21 cellular contexts compared by ENCODE assay signal in the genomic region with DNA sequence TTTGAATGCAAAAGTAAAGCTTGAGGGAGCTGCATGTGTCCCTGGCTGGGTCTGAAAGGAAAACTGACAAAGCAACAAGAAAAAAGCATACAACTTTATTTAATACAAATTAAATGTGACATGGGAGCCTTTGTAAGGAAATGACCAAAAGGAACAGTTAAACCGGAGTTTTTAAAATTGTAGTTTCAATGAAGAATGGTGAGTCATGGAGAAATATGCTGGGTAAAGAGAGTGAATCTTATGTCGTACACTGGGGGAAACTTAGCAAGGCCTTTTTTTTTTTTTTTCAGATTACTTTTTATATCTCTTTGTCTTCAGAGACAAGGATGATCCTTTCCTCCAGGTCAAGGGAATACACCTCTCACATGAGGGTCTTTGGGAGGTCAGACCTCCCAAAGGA. TPM values are rescaled to one million over a fixed set of nuclear protein-coding genes. Genes with fewer than 3 reads are reported as not detected.
DNase-seq lines count a peak whose midpoint lies in the region; TF ChIP-seq lines count a peak whose summit lies in the region.
"Had no signal": no experiment of that assay in that cellular context is flagged by ENCODE, and none has a peak within 500 bp of the region (broad histone marks: within the 10 kb centered on the region; RNA-seq: fewer than 3 reads in every experiment).

No MANE protein-coding gene starts in this region.

- H3K27me3 Mint-ChIP-seq in type B pancreatic cell: peaks cover 7% of the 10 kb centered on the region

- peak; percentile 82 for DNase-seq in SIG-M5 treated with dmso at 0.1 percent for 504 hours (lab: John Stamatoyannopoulos, UW; ENCODE audit: unreplicated experiment)
- DNase-seq in SIG-M5 (lab: John Stamatoyannopoulos, UW): no peak
- DNase-seq in SK-N-SH: no peak
- peak; percentile 5 for DNase-seq in fibroblast of pulmonary artery (ENCODE audit: low read depth)
- no peak for DNase-seq in type B pancreatic cell (ENCODE audit: extremely low spot score, unreplicated experiment)
- no peak for DNase-seq in neuronal stem cell (ENCODE audit: low spot score)
- DNase-seq in substantia nigra (lab: John Stamatoyannopoulos, UW): no peak
- DNase-seq in NCI-H2107 treated with DMSO at 0.1 percent for 48 hours (lab: John Stamatoyannopoulos, UW; ENCODE audit: unreplicated experiment): no peak
- DNase-seq: 8988T; activated CD4-positive, alpha-beta T cell treated with anti-CD3 and anti-CD28 coated beads for 4 hours; CD4-positive, alpha-beta T cell; central memory CD4-positive, alpha-beta T cell; DMS79 treated with DMSO at 0.1 percent for 48 hours; hypothalamus; NCI-H1436; NCI-H82; nephron progenitor cell; stimulated activated CD4-positive, alpha-beta T cell treated with anti-CD3 and anti-CD28 coated beads, Interleukin-15, amount 100 ng/mL, for 24 hours; tibial artery had no signal

- no peak overlapping the region for H2BK5ac ChIP-seq in neuronal stem cell (ENCODE audit: low read length)

- H2BK120ac ChIP-seq in neuronal stem cell (ENCODE audit: low read depth, low read length): no peak overlapping the region

- H3K36me3 ChIP-seq in SK-N-SH (replicated peaks in 1 of 2; ENCODE audit: control insufficient read depth in 1 of 2, insufficient read depth in 2 of 2, low read length in 1 of 2) (no peaks in the 10 kb centered on the region), neuronal stem cell (replicated peaks in 1 of 2; ENCODE audit: control insufficient read depth in 2 of 2, insufficient read depth in 2 of 2, low read length in 2 of 2) (no peaks in the 10 kb centered on the region)
- H3K36me3 ChIP-seq: tibial artery had no signal

- TF ChIP-seq RAD21 in SK-N-SH (IDR thresholded peaks at IDR 0.05; ENCODE audit: low read length): no peak

- peaks cover 9% of the 10 kb centered on the region for H3K9me3 Mint-ChIP-seq in type B pancreatic cell
- H3K9me3 Mint-ChIP-seq: activated T-helper 2 cell treated with anti-CD3 and anti-CD28 coated beads, Interferon-gamma antibody, Interleukin-2, Interleukin-4, amounts not matched to agents 10 μg/mL and 5 μg/mL and 100 μg/mL, durations not matched to agents 14 hours and 24 hours and 36 hours; CD4-positive, alpha-beta T cell; stimulated activated memory B cell treated with anti-CD40 and anti-IgM and Interleukin-4, amounts not matched to agents 10 μg/mL and 1 μg/mL and 100 μg/mL, for 72 hours had no signal

- H3K18ac ChIP-seq in neuronal stem cell (ENCODE audit: low read length): no peak overlapping the region

- H3K14ac ChIP-seq in neuronal stem cell (ENCODE audit: low read length): no peak overlapping the region

- CTCF ChIA-PET in SK-N-SH (lab: Yijun Ruan, JAX): interaction anchor here (0.5 kb wide), 1 partner anchor 25 kb away, joined by 3 read pairs; no protein-coding TSS in a partner anchor

- H3K79me1 ChIP-seq in neuronal stem cell (ENCODE audit: low read depth, low read length): no peaks in the 10 kb centered on the region

- H3K9ac ChIP-seq in SK-N-SH (peak overlapping the region; percentile 12; the same call in 1 of the 2 replicates), neuronal stem cell (ENCODE audit: low read depth, low read length, poor library complexity) (no peak overlapping the region)

- no peaks in the 10 kb centered on the region for H3K79me2 ChIP-seq in SK-N-SH (ENCODE audit: insufficient read depth)

- H3K9me3 ChIP-seq in SK-N-SH: no peaks in the 10 kb centered on the region
- no peaks in the 10 kb centered on the region for H3K9me3 ChIP-seq in neuronal stem cell (replicated peaks in 1 of 2; ENCODE audit: control insufficient read depth in 2 of 2, insufficient read depth in 1 of 2, low read depth in 1 of 2, low read length in 2 of 2)

- no peaks in the 10 kb centered on the region for H3K27me3 ChIP-seq in SK-N-SH (ENCODE audit: insufficient read depth)
- no peaks in the 10 kb centered on the region for H3K27me3 ChIP-seq in neuronal stem cell (ENCODE audit: control insufficient read depth in 3 of 3, insufficient read depth in 3 of 3, low read depth in 1 of 3, low read length in 3 of 3)

- H4K8ac ChIP-seq in neuronal stem cell (ENCODE audit: low read depth, low read length): no peak overlapping the region

- no peak overlapping the region for H2BK12ac ChIP-seq in neuronal stem cell (ENCODE audit: low read length)

- 16% methylated on average over 2 of the region's 2 CpGs for WGBS in SK-N-SH (ENCODE audit: low lambda C conversion rate)
- no CpG with 5 or more reads among the region's 2 CpGs for WGBS in neuronal stem cell (ENCODE audit: extremely low coverage in 2 of 2, insufficient read length in 2 of 2, insufficient replicate concordance in 1 of 2), 2 donors

- H3K9me2 ChIP-seq in SK-N-SH: no peaks in the 10 kb centered on the region

- H4K91ac ChIP-seq in neuronal stem cell (ENCODE audit: low read depth, low read length, poor library complexity): no peak overlapping the region

- no peak for TF ChIP-seq CTCF in SK-N-SH (IDR thresholded peaks at IDR 0.05)
- TF ChIP-seq CTCF in fibroblast of pulmonary artery (IDR thresholded peaks at IDR 0.05; ENCODE audit: low read length, missing control alignments): no peak
- no peak for TF ChIP-seq CTCF in type B pancreatic cell (conservative IDR thresholded peaks at IDR 0.05)

- H3K4me1 Mint-ChIP-seq in type B pancreatic cell (ENCODE audit: unreplicated experiment): peaks cover 5% of the 10 kb centered on the region
- H3K4me1 Mint-ChIP-seq: stimulated activated memory B cell treated with anti-CD40 and anti-IgM and Interleukin-4, amounts not matched to agents 10 μg/mL and 1 μg/mL and 100 μg/mL, for 72 hours had no signal

- H3K4me2 ChIP-seq in SK-N-SH (peak overlapping the region; percentile 22; the same call in 1 of the 2 replicates), neuronal stem cell (ENCODE audit: insufficient read depth, low read length, poor library complexity, severe bottlenecking) (no peak overlapping the region)

- no peaks in the 10 kb centered on the region for H4K20me1 ChIP-seq in SK-N-SH (ENCODE audit: insufficient read depth)

- no peak overlapping the region for H2AK5ac ChIP-seq in neuronal stem cell (ENCODE audit: low read depth, low read length)

- TF ChIP-seq EP300 in SK-N-SH (IDR thresholded peaks at IDR 0.05; ENCODE audit: borderline replicate concordance in 1 of 2, low read depth in 1 of 2, low read length in 1 of 2): no peak

- POLR2A ChIA-PET in SK-N-SH (lab: Yijun Ruan, JAX): no interaction called here

- peaks cover 12% of the 10 kb centered on the region for H3F3A ChIP-seq in SK-N-SH (replicated peaks; ENCODE audit: insufficient read depth)

- H3K27ac Mint-ChIP-seq in type B pancreatic cell: peak overlapping the region; percentile 79
- H3K27ac Mint-ChIP-seq: activated T-helper 2 cell treated with anti-CD3 and anti-CD28 coated beads, Interferon-gamma antibody, Interleukin-2, Interleukin-4, amounts not matched to agents 10 μg/mL and 5 μg/mL and 100 μg/mL, durations not matched to agents 14 hours and 24 hours and 36 hours; CD4-positive, alpha-beta T cell; nephron progenitor cell; stimulated activated memory B cell treated with anti-CD40 and anti-IgM and Interleukin-4, amounts not matched to agents 10 μg/mL and 1 μg/mL and 100 μg/mL, for 72 hours had no signal

- peaks cover 4% of the 10 kb centered on the region for H3K36me3 Mint-ChIP-seq in type B pancreatic cell
- H3K36me3 Mint-ChIP-seq: stimulated activated memory B cell treated with anti-CD40 and anti-IgM and Interleukin-4, amounts not matched to agents 10 μg/mL and 1 μg/mL and 100 μg/mL, for 72 hours had no signal

- no peak overlapping the region for H2BK15ac ChIP-seq in neuronal stem cell (ENCODE audit: low read length)

- H3K4ac ChIP-seq in neuronal stem cell (ENCODE audit: low read length): no peak overlapping the region

- H3K27ac ChIP-seq in SK-N-SH (ENCODE audit: low read depth in 2 of 2, low read length in 1 of 2): peak overlapping the region in 1 of 2 experiments; percentile 69; a peak in 2 of 4 replicates
- H3K27ac ChIP-seq in neuronal stem cell (replicated peaks; ENCODE audit: low read length): no peak overlapping the region
- no peak overlapping the region for H3K27ac ChIP-seq in substantia nigra (ENCODE audit: low read depth, low read length, poor library complexity, severe bottlenecking)
- H3K27ac ChIP-seq: tibial artery had no signal

- H3K23ac ChIP-seq in neuronal stem cell (ENCODE audit: low read depth, low read length, poor library complexity): no peak overlapping the region

- H3K4me1 ChIP-seq in SK-N-SH (ENCODE audit: control insufficient read depth in 1 of 2, insufficient read depth in 2 of 2, low read depth in 1 of 2, low read length in 1 of 2) (0 out of 4 replicates have a peak, but pooled peaks cover 0 to 8% of the 10 kb centered on the region in 2 experiments), neuronal stem cell (ENCODE audit: control insufficient read depth in 2 of 2, insufficient read depth in 1 of 2, low read depth in 1 of 2, low read length in 2 of 2) (peaks cover 0 to 4% of the 10 kb centered on the region in 2 donors)
- H3K4me1 ChIP-seq: tibial artery had no signal

- H2AFZ ChIP-seq in SK-N-SH (ENCODE audit: low read depth): peak overlapping the region; percentile 92; the same call in 1 of the 2 replicates
- H2AFZ ChIP-seq in neuronal stem cell (ENCODE audit: low read length): no peak overlapping the region

- no peak overlapping the region for H3K4me3 Mint-ChIP-seq in type B pancreatic cell
- H3K4me3 Mint-ChIP-seq: CD4-positive, alpha-beta T cell; nephron progenitor cell; stimulated activated memory B cell treated with anti-CD40 and anti-IgM and Interleukin-4, amounts not matched to agents 10 μg/mL and 1 μg/mL and 100 μg/mL, for 72 hours had no signal

- H3K4me3 ChIP-seq in SK-N-SH (ENCODE audit: low read depth in 2 of 2, low read length in 1 of 2): no peak overlapping the region
- no peak overlapping the region for H3K4me3 ChIP-seq in fibroblast of pulmonary artery (replicated peaks; ENCODE audit: low read depth, low read length)
- no peak overlapping the region for H3K4me3 ChIP-seq in neuronal stem cell (ENCODE audit: low read length in 2 of 2)
- H3K4me3 ChIP-seq: tibial artery had no signal

TF ChIP-seq in SK-N-SH, 30 proteins besides CTCF, POLR2A, EP300 and RAD21 (continues in another document):
- no peak for TF ChIP-seq RFX5 (IDR thresholded peaks at IDR 0.05; ENCODE audit: low read length)
- no peak for TF ChIP-seq GATA2 (CRISPR knock-in tag; IDR thresholded peaks at IDR 0.05)
- TF ChIP-seq JUND (IDR thresholded peaks at IDR 0.05): peak; percentile 17; the same call in 1 of the 2 replicates

RNA-seq across cellular contexts. Expression of gene FBXL17, which starts 50.1 kb away (rescaled TPM):
- 4.4 and 5.6 TPM in 2 replicates for polyA plus RNA-seq in SK-N-SH (2012; rRNA removed)
- polyA plus RNA-seq in SK-N-SH (2012; cell fraction: cytosol; rRNA removed): 8.2 and 8.7 TPM in 2 replicates
- 3.0 and 4.2 TPM in 2 replicates for polyA plus RNA-seq in SK-N-SH (2012; cell fraction: nucleus; rRNA removed)
- 10.4 and 11.1 TPM in 2 replicates for total RNA-seq in type B pancreatic cell (ENCODE audit: low replicate concordance)
- 3.0 TPM for polyA plus RNA-seq in neuronal stem cell (2013, experiment 1 of 2)
- polyA plus RNA-seq in neuronal stem cell (2013, experiment 2 of 2): 3.1 TPM

Comparison
In these comparisons a context has a peak if more than half of its experiments do, and no peak if none do; other contexts are left out.
1. DNase-seq: peak in SIG-M5 treated with dmso at 0.1 percent for 504 hours (single experiment) and fibroblast of pulmonary artery (single experiment); none in SIG-M5 (single experiment), SK-N-SH (single experiment), type B pancreatic cell (single experiment), neuronal stem cell (single experiment), substantia nigra (0 of 49) and NCI-H2107 treated with DMSO at 0.1 percent for 48 hours (single experiment).